In genomic region chr22:38313384-38313955, GRCh38 we compare ENCODE assay signal across 8 cellular contexts. TPM values are rescaled to one million over a fixed set of nuclear protein-coding genes. Genes with fewer than 3 reads are reported as not detected.
DNase-seq lines count a peak whose midpoint lies in the region; ATAC-seq and TF ChIP-seq lines count a peak whose summit lies in the region.

No MANE protein-coding gene starts in this region.

- no peak for ATAC-seq in activated CD4-positive, alpha-beta T cell treated with anti-CD3 and anti-CD28 coated beads for 36 hours
- ATAC-seq in stimulated activated naive CD8-positive, alpha-beta T cell treated with anti-CD3 and anti-CD28 coated beads, Interleukin-15, amount 100 ng/mL, for 72 hours = no peak

- peak overlapping the region; percentile 90 for H3K4me3 Mint-ChIP-seq in activated CD4-positive, alpha-beta T cell treated with anti-CD3 and anti-CD28 coated beads for 36 hours
- peak overlapping the region; percentile 92 to 95 for H3K4me3 Mint-ChIP-seq in stimulated activated naive CD8-positive, alpha-beta T cell treated with anti-CD3 and anti-CD28 coated beads, Interleukin-15, amount 100 ng/mL, for 72 hours
- no peak overlapping the region for H3K4me3 Mint-ChIP-seq in CD14-positive monocyte

- no peak for TF ChIP-seq CTCF in CD14-positive monocyte (IDR thresholded peaks at IDR 0.05)

- POLR2A ChIA-PET in activated CD4-positive, alpha-beta T cell treated with anti-CD3 and anti-CD28 coated beads for 36 hours (lab: Charles Lee) = interaction anchor here (0.6 to 0.8 kb wide), 2 partner anchors 51 to 85 kb away, joined by 3 to 4 read pairs; no protein-coding TSS in a partner anchor

- intact Hi-C loops in activated CD4-positive, alpha-beta T cell treated with anti-CD3 and anti-CD28 coated beads for 36 hours (cut with DNase I, micrococcal nuclease) = no loop called here
- intact Hi-C loops in CD14-positive monocyte (cut with micrococcal nuclease) = no loop called here

- no peaks in the 10 kb centered on the region for H3K27me3 Mint-ChIP-seq in activated CD4-positive, alpha-beta T cell treated with anti-CD3 and anti-CD28 coated beads for 36 hours
- no peaks in the 10 kb centered on the region for H3K27me3 Mint-ChIP-seq in stimulated activated naive CD8-positive, alpha-beta T cell treated with anti-CD3 and anti-CD28 coated beads, Interleukin-15, amount 100 ng/mL, for 72 hours
- peaks cover 12 to 16% (median 15%) of the 10 kb centered on the region in 3 donors for H3K27me3 Mint-ChIP-seq in CD14-positive monocyte (ENCODE audit: low read depth in 3 of 3)

- CTCF ChIA-PET in activated CD4-positive, alpha-beta T cell treated with anti-CD3 and anti-CD28 coated beads for 36 hours (lab: Charles Lee) = interaction anchor here (0.9 to 2.4 kb wide), 3 partner anchors 8 to 259 kb away, joined by 3 to 11 read pairs (median 4); no protein-coding TSS in a partner anchor

- H3K9me3 Mint-ChIP-seq in activated CD4-positive, alpha-beta T cell treated with anti-CD3 and anti-CD28 coated beads for 36 hours (ENCODE audit: low read depth) = no peaks in the 10 kb centered on the region
- H3K9me3 Mint-ChIP-seq in stimulated activated naive CD8-positive, alpha-beta T cell treated with anti-CD3 and anti-CD28 coated beads, Interleukin-15, amount 100 ng/mL, for 72 hours = no peaks in the 10 kb centered on the region
- peaks cover 0 to 2% (median 0%) of the 10 kb centered on the region in 7 donors for H3K9me3 Mint-ChIP-seq in CD14-positive monocyte

- peaks cover 35% of the 10 kb centered on the region for H3K36me3 Mint-ChIP-seq in activated CD4-positive, alpha-beta T cell treated with anti-CD3 and anti-CD28 coated beads for 36 hours (ENCODE audit: low read depth)
- H3K36me3 Mint-ChIP-seq in CD14-positive monocyte = peaks cover 25 to 38% of the 10 kb centered on the region in 2 donors

- peaks cover 64% of the 10 kb centered on the region for H3K4me1 Mint-ChIP-seq in activated CD4-positive, alpha-beta T cell treated with anti-CD3 and anti-CD28 coated beads for 36 hours
- H3K4me1 Mint-ChIP-seq in stimulated activated naive CD8-positive, alpha-beta T cell treated with anti-CD3 and anti-CD28 coated beads, Interleukin-15, amount 100 ng/mL, for 72 hours = peaks cover 87% of the 10 kb centered on the region
- H3K4me1 Mint-ChIP-seq in CD14-positive monocyte = peaks cover 58% of the 10 kb centered on the region

- peak; percentile 49 for DNase-seq in activated CD4-positive, alpha-beta T cell treated with anti-CD3 and anti-CD28 coated beads for 36 hours
- DNase-seq in activated CD4-positive, alpha-beta T cell treated with anti-CD3 and anti-CD28 coated beads for 4 hours = no peak
- DNase-seq in amniotic stem cell (lab: John Stamatoyannopoulos, UW) = peak; percentile 67
- DNase-seq in hypothalamus (lab: John Stamatoyannopoulos, UW) = peak in 30 of 51 donors; percentile 21 to 80 (median 49)
- DNase-seq in stimulated activated naive CD8-positive, alpha-beta T cell treated with anti-CD3 and anti-CD28 coated beads, Interleukin-15, amount 100 ng/mL, for 72 hours = no peak
- DNase-seq in NCI-H1436 (lab: John Stamatoyannopoulos, UW) = no peak
- no peak for DNase-seq in activated CD4-positive, CD25-positive, alpha-beta regulatory T cell (lab: John Stamatoyannopoulos, UW)
- no peak for DNase-seq in CD14-positive monocyte (ENCODE audit: low spot score)

- peak overlapping the region; percentile 94 for H3K27ac Mint-ChIP-seq in activated CD4-positive, alpha-beta T cell treated with anti-CD3 and anti-CD28 coated beads for 36 hours
- peak overlapping the region; percentile 30 to 92 for H3K27ac Mint-ChIP-seq in stimulated activated naive CD8-positive, alpha-beta T cell treated with anti-CD3 and anti-CD28 coated beads, Interleukin-15, amount 100 ng/mL, for 72 hours
- peak overlapping the region in 2 of 7 donors; percentile 32 to 81 for H3K27ac Mint-ChIP-seq in CD14-positive monocyte

RNA-seq across cellular contexts. Expression of gene CSNK1E, which starts 3.8 kb away (rescaled TPM):
- 100 to 1,000 TPM; 117 to 145 TPM for total RNA-seq in activated CD4-positive, alpha-beta T cell treated with anti-CD3 and anti-CD28 coated beads for 36 hours
- polyA plus RNA-seq in CD14-positive monocyte = 1 to 10 TPM; 1.9 to 3.1 TPM

RNA-seq across cellular contexts. Expression of gene TMEM184B, which starts 40.7 kb away (rescaled TPM):
- total RNA-seq in activated CD4-positive, alpha-beta T cell treated with anti-CD3 and anti-CD28 coated beads for 36 hours = 10 to 100 TPM; 16.0 to 19.8 TPM
- polyA plus RNA-seq in CD14-positive monocyte = 10 to 100 TPM in 1 of 2 donors, 1 to 10 TPM in 1; 7.4 to 10.6 TPM

Comparison
In these comparisons a context has a peak if more than half of its experiments do, and no peak if none do; other contexts are left out.
1. DNase-seq: peak in activated CD4-positive, alpha-beta T cell treated with anti-CD3 and anti-CD28 coated beads for 36 hours (single experiment), amniotic stem cell (single experiment) and hypothalamus (30 of 51); none in activated CD4-positive, alpha-beta T cell treated with anti-CD3 and anti-CD28 coated beads for 4 hours (0 of 2), stimulated activated naive CD8-positive, alpha-beta T cell treated with anti-CD3 and anti-CD28 coated beads, Interleukin-15, amount 100 ng/mL, for 72 hours (0 of 2), NCI-H1436 (single experiment), activated CD4-positive, CD25-positive, alpha-beta regulatory T cell (0 of 4) and CD14-positive monocyte (single experiment).
2. H3K4me3 Mint-ChIP-seq: peak in activated CD4-positive, alpha-beta T cell treated with anti-CD3 and anti-CD28 coated beads for 36 hours (single experiment) and stimulated activated naive CD8-positive, alpha-beta T cell treated with anti-CD3 and anti-CD28 coated beads, Interleukin-15, amount 100 ng/mL, for 72 hours (2 of 2); none in CD14-positive monocyte (0 of 2).